In the genomic region with DNA sequence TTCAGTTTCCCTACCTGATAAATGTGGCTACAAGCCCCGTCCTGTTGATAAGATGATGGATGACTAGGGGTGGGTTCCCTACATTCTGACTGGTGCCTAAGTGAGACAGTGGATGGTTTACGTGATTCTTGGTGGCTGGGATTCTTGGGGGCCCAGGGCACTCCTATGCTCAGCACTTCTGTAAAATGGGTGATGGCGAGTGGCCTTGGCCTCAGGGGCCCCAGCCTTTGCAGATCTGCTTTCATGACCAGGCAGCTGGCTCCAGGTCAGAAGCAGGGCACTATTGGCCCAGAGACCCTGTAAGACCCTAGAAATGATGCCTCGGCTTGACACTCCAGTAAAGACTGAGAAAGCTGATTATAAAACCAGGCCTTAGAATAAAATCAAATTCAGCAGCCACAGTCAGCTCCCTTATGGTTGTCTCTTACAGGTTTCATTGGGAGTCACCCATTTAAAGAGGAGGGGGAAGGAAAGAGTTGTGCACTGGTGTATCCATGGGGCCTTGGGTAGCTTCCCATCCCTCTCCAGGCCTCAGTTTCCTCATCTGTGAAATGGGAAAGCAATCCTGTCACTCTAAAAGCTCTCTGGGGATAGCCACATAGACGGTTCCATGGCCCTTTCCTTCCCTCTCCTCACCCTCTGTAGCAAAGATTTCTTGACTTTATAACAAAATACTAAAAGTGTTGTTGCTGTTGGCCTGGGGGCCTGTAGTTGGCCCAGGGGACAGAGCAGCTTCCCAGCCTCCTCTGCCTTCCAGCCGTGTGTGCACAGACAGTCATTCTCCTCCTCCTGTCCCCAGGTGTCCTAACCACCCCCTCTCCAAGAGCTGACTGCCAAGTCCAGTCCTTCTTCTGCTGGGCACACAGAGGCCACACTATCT, we compare ENCODE assay signal across 14 cellular contexts. TPM values are rescaled to one million over a fixed set of nuclear protein-coding genes. Genes with fewer than 3 reads are reported as not detected.
A peak's percentile ranks its signal among the peaks of the same experiment; 100 is the strongest.
DNase-seq lines count a peak whose midpoint lies in the region; ATAC-seq and TF ChIP-seq lines count a peak whose summit lies in the region.
"Had no signal": no experiment of that assay in that cellular context is flagged by ENCODE, and none has a peak within 500 bp of the region (broad histone marks: within the 10 kb centered on the region; RNA-seq: fewer than 3 reads in every experiment).

No MANE protein-coding gene starts in this region.

- ATAC-seq in T-helper 17 cell: no peak
- no peak for ATAC-seq in lower lobe of right lung
- ATAC-seq in thoracic aorta (ENCODE audit: insufficient number of reproducible peaks, low FRiP score, low read depth): no peak
- no peak for ATAC-seq in GM23338
- no peak for ATAC-seq in HG03457 (IDR thresholded peaks at IDR 0.05; ENCODE audit: unreplicated experiment)
- ATAC-seq in right cardiac atrium: no peak

- H3K9me3 ChIP-seq in T-helper 17 cell (ENCODE audit: control insufficient read depth, low read length, poor library complexity, severe bottlenecking) (no peaks in the 10 kb centered on the region), lower lobe of right lung (no peaks in the 10 kb centered on the region), thoracic aorta (no peaks in the 10 kb centered on the region), right cardiac atrium (ENCODE audit: control insufficient read depth, low read length) (no peaks in the 10 kb centered on the region)
- H3K9me3 ChIP-seq: heart right ventricle, ovary had no signal

- no peak for DNase-seq in activated naive CD4-positive, alpha-beta T cell treated with anti-CD3 and anti-CD28 coated beads, Interleukin-2, amount 50 U/mL, for 16 hours
- DNase-seq in T-helper 17 cell: no peak
- DNase-seq in lower lobe of right lung: no peak
- no peak for DNase-seq in thoracic aorta (ENCODE audit: low spot score)
- no peak for DNase-seq in GM23338 (ENCODE audit: low spot score)
- DNase-seq in right cardiac atrium: no peak
- DNase-seq: heart right ventricle; NCI-H2171; ovary; stimulated activated CD4-positive, alpha-beta T cell treated with anti-CD3 and anti-CD28 coated beads, Interleukin-1b, Interleukin-23, amount 100 ng/mL, for 48 hours had no signal

- H3K27me3 ChIP-seq in lower lobe of right lung (ENCODE audit: low read depth) (no peaks in the 10 kb centered on the region), thoracic aorta (replicated peaks; ENCODE audit: insufficient read depth) (no peaks in the 10 kb centered on the region), GM23338 (ENCODE audit: insufficient read depth) (no peaks in the 10 kb centered on the region), right cardiac atrium (ENCODE audit: control insufficient read depth, insufficient read depth) (no peaks in the 10 kb centered on the region)
- H3K27me3 ChIP-seq: ovary had no signal

- no peak overlapping the region for H3K4me2 ChIP-seq in GM23338

- peaks cover 10% of the 10 kb centered on the region for H3K36me3 Mint-ChIP-seq in activated naive CD4-positive, alpha-beta T cell treated with anti-CD3 and anti-CD28 coated beads, Interleukin-2, amount 50 U/mL, for 24 hours
- H3K36me3 Mint-ChIP-seq in T-helper 17 cell (ENCODE audit: low read depth) (peaks cover 18% of the 10 kb centered on the region), GM23338 (ENCODE audit: low read depth) (no peaks in the 10 kb centered on the region)
- H3K36me3 Mint-ChIP-seq: brain had no signal

- H3K79me2 ChIP-seq in GM23338 (replicated peaks; ENCODE audit: insufficient read depth): no peaks in the 10 kb centered on the region

- H2AFZ ChIP-seq in GM23338: no peak overlapping the region

- H3K9me2 ChIP-seq in GM23338 (ENCODE audit: insufficient read depth): no peaks in the 10 kb centered on the region

- H3K27ac ChIP-seq in lower lobe of right lung (peak overlapping the region; percentile 80), thoracic aorta (no peak overlapping the region), GM23338 (ENCODE audit: low read depth) (no peak overlapping the region), right cardiac atrium (ENCODE audit: low read length) (no peak overlapping the region)
- H3K27ac ChIP-seq: ovary had no signal

- no peaks in the 10 kb centered on the region for H4K20me1 ChIP-seq in GM23338 (replicated peaks; ENCODE audit: insufficient read depth)

- 83% methylated on average over 6 of the region's 6 CpGs for WGBS in right cardiac atrium

- peak overlapping the region; percentile 87 for H3K4me3 Mint-ChIP-seq in activated naive CD4-positive, alpha-beta T cell treated with anti-CD3 and anti-CD28 coated beads, Interleukin-2, amount 50 U/mL, for 24 hours
- peak overlapping the region; percentile 97 for H3K4me3 Mint-ChIP-seq in T-helper 17 cell
- no peak overlapping the region for H3K4me3 Mint-ChIP-seq in GM23338
- H3K4me3 Mint-ChIP-seq: brain had no signal

- intact Hi-C loops in lower lobe of right lung (cut with DNase I): no loop called here
- intact Hi-C loops in right cardiac atrium (cut with DNase I): loop anchor here in 2 of 4 donors (10.0 kb wide), 1 partner anchor 125 kb away; no protein-coding TSS in a partner anchor

- H3K9me3 Mint-ChIP-seq in activated naive CD4-positive, alpha-beta T cell treated with anti-CD3 and anti-CD28 coated beads, Interleukin-2, amount 50 U/mL, for 24 hours: no peaks in the 10 kb centered on the region
- H3K9me3 Mint-ChIP-seq in GM23338: no peaks in the 10 kb centered on the region
- H3K9me3 Mint-ChIP-seq: brain had no signal

- TF ChIP-seq CTCF in lower lobe of right lung (IDR thresholded peaks at IDR 0.05): no peak
- TF ChIP-seq CTCF in thoracic aorta (IDR thresholded peaks at IDR 0.05): no peak
- TF ChIP-seq CTCF in GM23338 (conservative IDR thresholded peaks at IDR 0.05; ENCODE audit: low read depth in 2 of 2): no peak

- H3K27ac Mint-ChIP-seq in activated naive CD4-positive, alpha-beta T cell treated with anti-CD3 and anti-CD28 coated beads, Interleukin-2, amount 50 U/mL, for 24 hours: peak overlapping the region; percentile 88
- H3K27ac Mint-ChIP-seq in T-helper 17 cell: peak overlapping the region; percentile 99
- no peak overlapping the region for H3K27ac Mint-ChIP-seq in GM23338
- H3K27ac Mint-ChIP-seq: brain had no signal

- no peaks in the 10 kb centered on the region for H3K27me3 Mint-ChIP-seq in activated naive CD4-positive, alpha-beta T cell treated with anti-CD3 and anti-CD28 coated beads, Interleukin-2, amount 50 U/mL, for 24 hours
- H3K27me3 Mint-ChIP-seq in T-helper 17 cell (no peaks in the 10 kb centered on the region), GM23338 (ENCODE audit: insufficient read depth, low read depth, poor library complexity) (peaks cover 6% of the 10 kb centered on the region)

- peaks cover 77% of the 10 kb centered on the region for H3K4me1 Mint-ChIP-seq in activated naive CD4-positive, alpha-beta T cell treated with anti-CD3 and anti-CD28 coated beads, Interleukin-2, amount 50 U/mL, for 24 hours
- H3K4me1 Mint-ChIP-seq in T-helper 17 cell (peaks cover 68% of the 10 kb centered on the region), GM23338 (no peaks in the 10 kb centered on the region; the same call in 2 of the 3 replicates)
- H3K4me1 Mint-ChIP-seq: brain had no signal

- H3F3A ChIP-seq in GM23338 (replicated peaks; ENCODE audit: low read depth): no peaks in the 10 kb centered on the region

- peaks cover 15% of the 10 kb centered on the region for H3K36me3 ChIP-seq in lower lobe of right lung
- H3K36me3 ChIP-seq in thoracic aorta: no peaks in the 10 kb centered on the region
- H3K36me3 ChIP-seq in GM23338 (ENCODE audit: insufficient read depth): no peaks in the 10 kb centered on the region
- H3K36me3 ChIP-seq: ovary had no signal

- H3K4me3 ChIP-seq in lower lobe of right lung: peak overlapping the region; percentile 58
- peak overlapping the region; percentile 60 for H3K4me3 ChIP-seq in thoracic aorta
- H3K4me3 ChIP-seq in GM23338: no peak overlapping the region
- H3K4me3 ChIP-seq in right cardiac atrium (ENCODE audit: low read length): no peak overlapping the region
- H3K4me3 ChIP-seq: ovary had no signal

- H3K4me1 ChIP-seq in lower lobe of right lung (peaks cover 51% of the 10 kb centered on the region), thoracic aorta (ENCODE audit: control insufficient read depth in 1 of 2, low read depth in 2 of 2) (no peaks in the 10 kb centered on the region), GM23338 (ENCODE audit: insufficient read depth) (no peaks in the 10 kb centered on the region), right cardiac atrium (ENCODE audit: control insufficient read depth, insufficient read depth, low read length) (no peaks in the 10 kb centered on the region)

TF ChIP-seq in GM23338, 12 proteins besides CTCF, POLR2A, EP300 and RAD21 (continues in another document):
- TF ChIP-seq STAT1 (IDR thresholded peaks at IDR 0.05; ENCODE audit: unreplicated experiment): no peak

RNA-seq across cellular contexts. Expression of a gene that starts 1.2 kb away (rescaled TPM):
- total RNA-seq in T-helper 17 cell (10 to 100 TPM; 44.0 to 58.9 TPM), lower lobe of right lung (15.4 TPM), thoracic aorta (1 to 10 TPM; 3.3 to 4.6 TPM), right cardiac atrium (1 to 10 TPM; 1.3 to 1.7 (median 1.3) TPM)
- not detected in 2 replicates for total RNA-seq in GM23338 (2014; rRNA removed; shearing (Covaris generic))
- polyA plus RNA-seq in GM23338 (2016; fragmentation: Nextera tagmentation; extraction: Ambion mirVana) (not detected in 2 replicates), right cardiac atrium (0.34 TPM)
- total RNA-seq: G401 had no signal

RNA-seq across cellular contexts. Expression of a gene that starts 13.5 kb away (rescaled TPM):
- total RNA-seq in T-helper 17 cell: 10 to 100 TPM in 1 of 2 donors, 1 to 10 TPM in 1; 9.4 to 16.6 TPM
- 13.2 TPM for total RNA-seq in lower lobe of right lung
- total RNA-seq in thoracic aorta: 10 to 100 TPM in 1 of 2 donors, 1 to 10 TPM in 1; 7.4 to 10.9 TPM
- 0.66 and 3.3 TPM in 2 replicates for total RNA-seq in GM23338 (2014; rRNA removed; shearing (Covaris generic))
- polyA plus RNA-seq in GM23338 (2016; fragmentation: Nextera tagmentation; extraction: Ambion mirVana): 0.12 and 0.27 TPM in 2 replicates
- total RNA-seq in right cardiac atrium: 1 to 10 TPM in 2 of 4 donors, under 1 TPM in 2; 0.74 to 1.5 (median 1.1) TPM
- polyA plus RNA-seq in right cardiac atrium: 0.52 TPM
- total RNA-seq: G401 had no signal

Comparison
In these comparisons a context has a peak if more than half of its experiments do, and no peak if none do; other contexts are left out.
1. H3K4me3 ChIP-seq: peak in lower lobe of right lung (single experiment) and thoracic aorta (single experiment); none in GM23338 (single experiment) and right cardiac atrium (single experiment).